25 cellular contexts compared by ENCODE assay signal in genomic region chr17:12659500-12659899, GRCh38. TPM values are rescaled to one million over a fixed set of nuclear protein-coding genes. Genes with fewer than 3 reads are reported as not detected.
DNase-seq lines count a peak whose midpoint lies in the region; ATAC-seq and TF ChIP-seq lines count a peak whose summit lies in the region.
"Had no signal": no experiment of that assay in that cellular context is flagged by ENCODE, and none has a peak within 500 bp of the region (broad histone marks: within the 10 kb centered on the region; RNA-seq: fewer than 3 reads in every experiment).

No MANE protein-coding gene starts in this region.

- no peaks in the 10 kb centered on the region for H3K9me3 ChIP-seq in uterus
- H3K9me3 ChIP-seq: BE2C, psoas muscle had no signal

- intact Hi-C loops in uterus (cut with DNase I; ENCODE audit: low total_unique reads): no loop called here

- H3K27ac ChIP-seq in foreskin keratinocyte: no peak overlapping the region
- H3K27ac ChIP-seq in uterus: peak overlapping the region; percentile 46 to 68
- H3K27ac ChIP-seq: psoas muscle, skin epidermis, VCaP had no signal

- H3K4me1 ChIP-seq in foreskin keratinocyte (peaks cover 12% of the 10 kb centered on the region), uterus (peaks cover 0 to 7% of the 10 kb centered on the region in 2 donors)
- H3K4me1 ChIP-seq: BE2C, psoas muscle had no signal

- ATAC-seq in foreskin keratinocyte: peak; percentile 66
- ATAC-seq in GM18517 (IDR thresholded peaks at IDR 0.05; ENCODE audit: unreplicated experiment): no peak
- ATAC-seq: activated CD8-positive, alpha-beta memory T cell treated with anti-CD3 and anti-CD28 coated beads, Interleukin-2, amount 10 ng/mL, durations not matched to agents 7 days and 5 days; psoas muscle; stimulated activated effector memory CD8-positive, alpha-beta T cell treated with anti-CD3 and anti-CD28 coated beads, Interleukin-12 subunit alpha, Interleukin-12 subunit beta, amount 100 ng/mL, for 72 hours had no signal

- no peak for TF ChIP-seq POLR2A in uterus (IDR thresholded peaks at IDR 0.05)

- in situ Hi-C loops in astrocyte of the spinal cord (cut with HindIII; ENCODE audit: low sequenced_read_pairs): no loop called here
- in situ Hi-C loops in KBM-7 (cut with MboI; ENCODE audit: low pct_unique_long_range_greater_than_20kb, low sequenced_read_pairs): no loop called here

- H3K4me3 ChIP-seq in astrocyte of the spinal cord (ENCODE audit: low read depth, low read length) (no peak overlapping the region), uterus (no peak overlapping the region)
- H3K4me3 ChIP-seq: psoas muscle, skin epidermis had no signal

- H3K36me3 ChIP-seq in uterus: no peaks in the 10 kb centered on the region
- H3K36me3 ChIP-seq: BE2C had no signal

- DNase-seq in EL (peak; percentile 64), astrocyte of the spinal cord (ENCODE audit: low read depth, low spot score) (peak; percentile 20), foreskin keratinocyte (peak; percentile 58 to 75), uterus (peak in 1 of 2 donors; percentile 49), C1 segment of cervical spinal cord (lab: John Stamatoyannopoulos, UW) (no peak), KBM-7 (no peak)
- DNase-seq: activated CD4-positive, alpha-beta T cell treated with anti-CD3 and anti-CD28 coated beads, Interleukin-2, amount 10 ng/mL, durations not matched to agents 7 days and 5 days; activated CD8-positive, alpha-beta memory T cell treated with anti-CD3 and anti-CD28 coated beads, Interleukin-2, amount 10 ng/mL, durations not matched to agents 7 days and 5 days; BE2C; COR-L47; cortex of kidney; endodermal cell; foreskin melanocyte; H7; hippocampal formation; NCI-H2171 treated with DMSO at 0.1 percent for 48 hours; NCI-H526 treated with DMSO at 0.1 percent for 48 hours; psoas muscle; stimulated activated CD4-positive, alpha-beta T cell treated with anti-CD3 and anti-CD28 coated beads, Interleukin-1b, Interleukin-23, amount 100 ng/mL, for 48 hours had no signal

- H3K27me3 ChIP-seq in foreskin keratinocyte: peaks cover 7% of the 10 kb centered on the region
- H3K27me3 ChIP-seq in uterus: no peaks in the 10 kb centered on the region
- H3K27me3 ChIP-seq: BE2C had no signal

- TF ChIP-seq CTCF in astrocyte of the spinal cord (IDR thresholded peaks at IDR 0.05; ENCODE audit: low read depth, low read length): no peak
- no peak for TF ChIP-seq CTCF in foreskin keratinocyte (conservative IDR thresholded peaks at IDR 0.05)
- TF ChIP-seq CTCF in uterus (IDR thresholded peaks at IDR 0.05): no peak

RNA-seq across cellular contexts. Expression of gene MYOCD, which starts 6.2 kb away (rescaled TPM):
- total RNA-seq in foreskin keratinocyte: 0.07 TPM in 1 of 2 replicates, not detected in the other
- polyA plus RNA-seq in foreskin keratinocyte: under 0.01 TPM in 1 of 2 replicates, not detected in the other
- 10 to 100 TPM in 2 of 4 donors, 1 to 10 TPM in 2; 3.3 to 54.6 (median 14.6) TPM for total RNA-seq in uterus
- total RNA-seq: activated CD4-positive, alpha-beta T cell treated with anti-CD3 and anti-CD28 coated beads, Interleukin-2, amount 10 ng/mL, durations not matched to agents 7 days and 5 days; activated CD8-positive, alpha-beta memory T cell treated with anti-CD3 and anti-CD28 coated beads, Interleukin-2, amount 10 ng/mL, durations not matched to agents 7 days and 5 days; activated T-helper 1 cell treated with anti-CD3 and anti-CD28 coated beads, Interleukin-12 subunit alpha, Interleukin-12 subunit beta, Interleukin-2, Interleukin-4 antibody, amounts not matched to agents 30 ng/mL and 10 ng/mL and 1 ng/mL, durations not matched to agents 14 hours and 24 hours and 36 hours; RPMI7951 had no signal

Comparison
In these comparisons a context has a peak if more than half of its experiments do, and no peak if none do; other contexts are left out.
1. DNase-seq: peak in EL (single experiment), astrocyte of the spinal cord (single experiment) and foreskin keratinocyte (2 of 2); none in C1 segment of cervical spinal cord (0 of 14) and KBM-7 (single experiment).